In genomic region chr2:19150726-19151125, GRCh38 we compare ENCODE assay signal across 33 cellular contexts.
"Had no signal": no experiment of that assay in that cellular context is flagged by ENCODE, and none has a peak within 500 bp of the region (broad histone marks: within the 10 kb centered on the region; RNA-seq: fewer than 3 reads in every experiment).

No MANE protein-coding gene starts in this region.

- H3K4me1 ChIP-seq: adrenal gland, ascending aorta, body of pancreas, breast epithelium had no signal

- DNase-seq: activated effector memory CD4-positive, alpha-beta T cell treated with anti-CD3 and anti-CD28 coated beads, Interleukin-2, amount 50 U/mL, for 16 hours; activated effector memory CD4-positive, alpha-beta T cell treated with Interleukin-2 at 50 U/mL for 16 hours; activated gamma-delta T cell; activated gamma-delta T cell treated with Interleukin-2 at 50 U/mL for 16 hours; activated naive CD4-positive, alpha-beta T cell; activated naive CD4-positive, alpha-beta T cell treated with anti-CD3 and anti-CD28 coated beads for 36 hours; activated naive CD4-positive, alpha-beta T cell treated with anti-CD3 and anti-CD28 coated beads, Interleukin-2, amount 10 ng/mL, durations not matched to agents 7 days and 5 days; activated naive CD4-positive, alpha-beta T cell treated with anti-CD3 and anti-CD28 coated beads, Interleukin-2, amount 50 U/mL, for 16 hours; activated naive CD4-positive, alpha-beta T cell treated with Interleukin-2 at 50 U/mL for 16 hours; activated naive CD8-positive, alpha-beta T cell treated with anti-CD3 and anti-CD28 coated beads for 36 hours; activated naive CD8-positive, alpha-beta T cell treated with anti-CD3 and anti-CD28 coated beads, Interleukin-2, amount 10 ng/mL, durations not matched to agents 7 days and 5 days; activated naive CD8-positive, alpha-beta T cell treated with anti-CD3 and anti-CD28 coated beads, Interleukin-2, amount 50 U/mL, for 24 hours; activated T-cell treated with anti-CD3 and anti-CD28 coated beads, Interleukin-2, amount 50 U/mL, for 4 hours; activated T-cell treated with anti-CD3 and anti-CD28 coated beads, Interleukin-2, amount 50 U/mL, for 48 hours; activated T-cell treated with anti-CD3 and anti-CD28 coated beads, Interleukin-2, amount 50 U/mL, for 72 hours; adrenal gland; amniotic stem cell; amygdala; anterior cingulate cortex; aorta; body of pancreas; brain microvascular endothelial cell; caudate nucleus; central memory CD4-positive, alpha-beta T cell; cerebellar nuclear complex had no signal

- H3K36me3 ChIP-seq: adrenal gland, ascending aorta, brain microvascular endothelial cell, breast epithelium, cardiac muscle cell had no signal

- H3K27me3 ChIP-seq: adrenal gland, ascending aorta, body of pancreas, brain microvascular endothelial cell, breast epithelium, cardiac muscle cell had no signal

- ATAC-seq: activated naive CD4-positive, alpha-beta T cell treated with anti-CD3 and anti-CD28 coated beads, Interleukin-2, amount 50 U/mL, for 72 hours; activated naive CD8-positive, alpha-beta T cell treated with anti-CD3 and anti-CD28 coated beads, Interleukin-2, amount 50 U/mL, for 24 hours; activated T-cell treated with anti-CD3 and anti-CD28 coated beads, Interleukin-2, amount 50 U/mL, for 4 hours; activated T-cell treated with anti-CD3 and anti-CD28 coated beads, Interleukin-2, amount 50 U/mL, for 72 hours; activated T-helper 17 cell treated with anti-CD3 and anti-CD28 coated beads, Interleukin-2, amount 50 U/mL, for 72 hours; body of pancreas had no signal

- H3K4me3 ChIP-seq: adrenal gland, ascending aorta, body of pancreas, breast epithelium, cardiac muscle cell had no signal

- H3K27ac ChIP-seq: adrenal gland, ascending aorta, body of pancreas, brain microvascular endothelial cell, breast epithelium, cardiac muscle cell had no signal

- FAIRE-seq: astrocyte, bronchial epithelial cell, colon had no signal

- H3K9me3 ChIP-seq: body of pancreas had no signal
